ENCODE assay signal across 20 cellular contexts in the genomic region with DNA sequence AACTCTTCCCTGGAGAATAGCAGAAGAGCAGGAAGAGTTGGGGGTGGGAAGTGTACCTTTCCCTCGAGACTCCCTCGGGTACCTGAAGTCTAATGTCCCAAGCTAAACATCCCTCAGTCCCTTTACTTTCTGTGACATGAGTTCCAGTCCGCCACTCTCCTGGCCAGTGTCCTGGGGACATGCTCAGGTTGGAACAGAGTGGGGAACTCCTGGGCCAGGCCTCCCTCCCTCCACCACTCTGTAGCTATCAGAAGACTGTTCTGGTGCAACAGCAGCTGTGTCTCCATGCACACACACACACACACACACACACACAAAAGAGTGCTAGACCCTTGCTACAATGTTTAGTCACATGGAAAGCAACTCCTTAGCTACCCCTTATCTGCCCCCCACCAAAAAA.
DNase-seq lines count a peak whose midpoint lies in the region; ATAC-seq and TF ChIP-seq lines count a peak whose summit lies in the region.
"Had no signal": no experiment of that assay in that cellular context is flagged by ENCODE, and none has a peak within 500 bp of the region (broad histone marks: within the 10 kb centered on the region; RNA-seq: fewer than 3 reads in every experiment).

No MANE protein-coding gene starts in this region.

- TF ChIP-seq POLR2A in esophagus muscularis mucosa (IDR thresholded peaks at IDR 0.05; ENCODE audit: low read depth): no peak

- no peak for TF ChIP-seq EP300 in esophagus muscularis mucosa (IDR thresholded peaks at IDR 0.05)

- H3K27ac Mint-ChIP-seq in neural progenitor cell: peak overlapping the region; percentile 33
- H3K27ac Mint-ChIP-seq: CD4-positive, CD25-positive, alpha-beta regulatory T cell; CD8-positive, alpha-beta memory T cell had no signal

- peak; percentile 18 for ATAC-seq in Right ventricle myocardium superior (ENCODE audit: poor library complexity)
- no peak for ATAC-seq in PC-3
- no peak for ATAC-seq in GM21528 (IDR thresholded peaks at IDR 0.05; ENCODE audit: low FRiP score, unreplicated experiment)
- ATAC-seq: GM12878 had no signal

- peak overlapping the region in 3 of 11 experiments; percentile 3 to 50 (median 11); a peak in 2 of 22 replicates for H3K27ac ChIP-seq in BLaER1 treated with 17β-estradiol and CSF1 and Interleukin-3, amounts not matched to agents 10 nM and 100 nM
- no peak overlapping the region for H3K27ac ChIP-seq in esophagus muscularis mucosa (replicated peaks in 1 of 4)
- no peak overlapping the region for H3K27ac ChIP-seq in neural progenitor cell
- H3K27ac ChIP-seq in PC-3 (ENCODE audit: low read length): no peak overlapping the region
- H3K27ac ChIP-seq in osteoblast (ENCODE audit: low read depth, low read length): no peak overlapping the region

- peaks cover 3% of the 10 kb centered on the region for H3K27me3 Mint-ChIP-seq in neural progenitor cell (ENCODE audit: insufficient read depth, low read depth)

- no peak overlapping the region for H3K4me3 ChIP-seq in BLaER1 treated with 17β-estradiol and CSF1 and Interleukin-3, amounts not matched to agents 10 nM and 100 nM
- no peak overlapping the region for H3K4me3 ChIP-seq in esophagus muscularis mucosa
- no peak overlapping the region for H3K4me3 ChIP-seq in neural progenitor cell
- H3K4me3 ChIP-seq in PC-3 (ENCODE audit: low read length): no peak overlapping the region
- H3K4me3 ChIP-seq in osteoblast (ENCODE audit: insufficient read depth, low read length): no peak overlapping the region
- H3K4me3 ChIP-seq: GM12878, HAP-1 had no signal

- H3K4me1 Mint-ChIP-seq in neural progenitor cell: peaks cover 48% of the 10 kb centered on the region
- H3K4me1 Mint-ChIP-seq: CD4-positive, CD25-positive, alpha-beta regulatory T cell; CD8-positive, alpha-beta memory T cell had no signal

- H3K9me2 ChIP-seq in PC-3 (replicated peaks; ENCODE audit: low read length): no peaks in the 10 kb centered on the region

- peaks cover 36 to 64% (median 46%) of the 10 kb centered on the region in 10 experiments for H3K4me1 ChIP-seq in BLaER1 treated with 17β-estradiol and CSF1 and Interleukin-3, amounts not matched to agents 10 nM and 100 nM
- H3K4me1 ChIP-seq in esophagus muscularis mucosa: peaks cover 22 to 39% (median 35%) of the 10 kb centered on the region in 4 donors
- peaks cover 49% of the 10 kb centered on the region for H3K4me1 ChIP-seq in neural progenitor cell
- H3K4me1 ChIP-seq in PC-3 (ENCODE audit: insufficient read depth, low read length): peaks cover 26% of the 10 kb centered on the region
- H3K4me1 ChIP-seq in osteoblast (ENCODE audit: insufficient read depth, low read length): no peaks in the 10 kb centered on the region

- H4K20me1 ChIP-seq in BLaER1 treated with 17β-estradiol and CSF1 and Interleukin-3, amounts not matched to agents 10 nM and 100 nM: no peaks in the 10 kb centered on the region
- no peaks in the 10 kb centered on the region for H4K20me1 ChIP-seq in neural progenitor cell (ENCODE audit: low read depth)
- H4K20me1 ChIP-seq in PC-3 (ENCODE audit: low read length): no peaks in the 10 kb centered on the region
- H4K20me1 ChIP-seq in osteoblast (ENCODE audit: insufficient read depth, low read length): no peaks in the 10 kb centered on the region

- POLR2A ChIA-PET in PC-3 (lab: Charles Lee; ENCODE audit: unreplicated experiment): no interaction called here

- H2AFZ ChIP-seq in neural progenitor cell (replicated peaks): no peak overlapping the region
- H2AFZ ChIP-seq in PC-3 (ENCODE audit: low read length): no peak overlapping the region
- H2AFZ ChIP-seq in osteoblast (ENCODE audit: low read length): no peak overlapping the region

- intact Hi-C loops in Right ventricle myocardium superior (cut with DNase I) (no loop called here), cardiac septum (cut with DNase I) (loop anchor here (5.0 kb wide), 1 partner anchor 156 kb away; the partner anchor contains the start of gene HES1), esophagus muscularis mucosa (cut with DNase I) (no loop called here), PC-3 (cut with micrococcal nuclease) (no loop called here)

- CTCF ChIA-PET in PC-3 (lab: Charles Lee): no interaction called here

- H3K79me2 ChIP-seq in neural progenitor cell (ENCODE audit: low read depth): no peaks in the 10 kb centered on the region
- no peaks in the 10 kb centered on the region for H3K79me2 ChIP-seq in PC-3 (ENCODE audit: low read length)
- H3K79me2 ChIP-seq in osteoblast (ENCODE audit: insufficient read depth, low read length): no peaks in the 10 kb centered on the region

- no TSS peak for BruUV-seq in PC-3 (replicated peaks; lab: Mats Ljungman, UMichigan)

- DNase-seq in Right ventricle myocardium superior (no peak), cardiac septum (ENCODE audit: low spot score) (no peak), esophagus muscularis mucosa (ENCODE audit: extremely low spot score) (peak; percentile 68), neural progenitor cell (ENCODE audit: low spot score) (no peak), PC-3 (no peak), osteoblast (ENCODE audit: insufficient read length, low spot score, missing footprints) (no peak)
- DNase-seq: 8988T; C1 segment of cervical spinal cord; CD4-positive, CD25-positive, alpha-beta regulatory T cell; CD8-positive, alpha-beta memory T cell; COR-L47; DMS 273 treated with DMSO at 0.1 percent for 48 hours; DMS53; DND-41; EL; IMR-90 had no signal

- H3K4me2 ChIP-seq in BLaER1 treated with 17β-estradiol and CSF1 and Interleukin-3, amounts not matched to agents 10 nM and 100 nM: peak overlapping the region; percentile 30 to 86 (median 77)
- H3K4me2 ChIP-seq in neural progenitor cell (no peak overlapping the region), PC-3 (ENCODE audit: low read length) (no peak overlapping the region), osteoblast (ENCODE audit: insufficient read depth, low read length) (no peak overlapping the region)

- H3F3A ChIP-seq in neural progenitor cell (ENCODE audit: low read depth): peaks cover 15% of the 10 kb centered on the region
- H3F3A ChIP-seq in PC-3 (ENCODE audit: low read length, unreplicated experiment): no peaks in the 10 kb centered on the region

- no peak overlapping the region for H3K4me3 Mint-ChIP-seq in neural progenitor cell
- H3K4me3 Mint-ChIP-seq: CD4-positive, CD25-positive, alpha-beta regulatory T cell; CD8-positive, alpha-beta memory T cell had no signal

- 0 out of 22 replicates have a peak, but pooled peaks cover 0 to 1% (median 0%) of the 10 kb centered on the region in 11 experiments for H3K9me3 ChIP-seq in BLaER1 treated with 17β-estradiol and CSF1 and Interleukin-3, amounts not matched to agents 10 nM and 100 nM (replicated peaks in 1 of 11)
- no peaks in the 10 kb centered on the region for H3K9me3 ChIP-seq in esophagus muscularis mucosa
- H3K9me3 ChIP-seq in neural progenitor cell (ENCODE audit: low read depth): no peaks in the 10 kb centered on the region
- no peaks in the 10 kb centered on the region for H3K9me3 ChIP-seq in PC-3 (ENCODE audit: low read length)
- H3K9me3 ChIP-seq in osteoblast (ENCODE audit: low read depth, low read length): no peaks in the 10 kb centered on the region
- H3K9me3 ChIP-seq: HAP-1 had no signal

- no peak for TF ChIP-seq CTCF in esophagus muscularis mucosa (IDR thresholded peaks at IDR 0.05)
- TF ChIP-seq CTCF in neural progenitor cell (IDR thresholded peaks at IDR 0.05): no peak
- no peak for TF ChIP-seq CTCF in PC-3 (conservative IDR thresholded peaks at IDR 0.05; ENCODE audit: low read depth, low read length)
- TF ChIP-seq CTCF in osteoblast (IDR thresholded peaks at IDR 0.05; ENCODE audit: extremely low read depth, low read depth, low read length): no peak

- peaks cover 6% of the 10 kb centered on the region for H3K9me3 Mint-ChIP-seq in neural progenitor cell
- H3K9me3 Mint-ChIP-seq: CD8-positive, alpha-beta memory T cell had no signal

- H3K9ac ChIP-seq in BLaER1 treated with 17β-estradiol and CSF1 and Interleukin-3, amounts not matched to agents 10 nM and 100 nM: no peak overlapping the region; a peak in 1 of 22 replicates
- H3K9ac ChIP-seq in neural progenitor cell (no peak overlapping the region), PC-3 (ENCODE audit: low read length) (no peak overlapping the region)

- peaks cover 0 to 3% (median 0%) of the 10 kb centered on the region in 11 experiments; a peak in 1 of 22 replicates for H3K27me3 ChIP-seq in BLaER1 treated with 17β-estradiol and CSF1 and Interleukin-3, amounts not matched to agents 10 nM and 100 nM
- H3K27me3 ChIP-seq in esophagus muscularis mucosa: no peaks in the 10 kb centered on the region
- H3K27me3 ChIP-seq in neural progenitor cell: no peaks in the 10 kb centered on the region
- no peaks in the 10 kb centered on the region for H3K27me3 ChIP-seq in PC-3 (ENCODE audit: low read length)
- H3K27me3 ChIP-seq in osteoblast (ENCODE audit: insufficient read depth, low read length): peaks cover 47% of the 10 kb centered on the region

- 90% methylated on average over 3 of the region's 3 CpGs for WGBS in esophagus muscularis mucosa

- H3K36me3 Mint-ChIP-seq in neural progenitor cell: no peaks in the 10 kb centered on the region
- H3K36me3 Mint-ChIP-seq: CD8-positive, alpha-beta memory T cell had no signal

- H3K36me3 ChIP-seq in BLaER1 treated with 17β-estradiol and CSF1 and Interleukin-3, amounts not matched to agents 10 nM and 100 nM: no peaks in the 10 kb centered on the region
- H3K36me3 ChIP-seq in esophagus muscularis mucosa (no peaks in the 10 kb centered on the region), neural progenitor cell (no peaks in the 10 kb centered on the region), PC-3 (ENCODE audit: low read depth, low read length) (no peaks in the 10 kb centered on the region), osteoblast (ENCODE audit: insufficient read depth, low read length) (no peaks in the 10 kb centered on the region)
- H3K36me3 ChIP-seq: HAP-1 had no signal

Comparison
In these comparisons a context has a peak if more than half of its experiments do, and no peak if none do; other contexts are left out.
1. H3K4me2 ChIP-seq: peak in BLaER1 treated with 17β-estradiol and CSF1 and Interleukin-3, amounts not matched to agents 10 nM and 100 nM (11 of 11); none in neural progenitor cell (single experiment), PC-3 (single experiment) and osteoblast (single experiment).